ENCODE assay signal across 18 cellular contexts in the genomic region with DNA sequence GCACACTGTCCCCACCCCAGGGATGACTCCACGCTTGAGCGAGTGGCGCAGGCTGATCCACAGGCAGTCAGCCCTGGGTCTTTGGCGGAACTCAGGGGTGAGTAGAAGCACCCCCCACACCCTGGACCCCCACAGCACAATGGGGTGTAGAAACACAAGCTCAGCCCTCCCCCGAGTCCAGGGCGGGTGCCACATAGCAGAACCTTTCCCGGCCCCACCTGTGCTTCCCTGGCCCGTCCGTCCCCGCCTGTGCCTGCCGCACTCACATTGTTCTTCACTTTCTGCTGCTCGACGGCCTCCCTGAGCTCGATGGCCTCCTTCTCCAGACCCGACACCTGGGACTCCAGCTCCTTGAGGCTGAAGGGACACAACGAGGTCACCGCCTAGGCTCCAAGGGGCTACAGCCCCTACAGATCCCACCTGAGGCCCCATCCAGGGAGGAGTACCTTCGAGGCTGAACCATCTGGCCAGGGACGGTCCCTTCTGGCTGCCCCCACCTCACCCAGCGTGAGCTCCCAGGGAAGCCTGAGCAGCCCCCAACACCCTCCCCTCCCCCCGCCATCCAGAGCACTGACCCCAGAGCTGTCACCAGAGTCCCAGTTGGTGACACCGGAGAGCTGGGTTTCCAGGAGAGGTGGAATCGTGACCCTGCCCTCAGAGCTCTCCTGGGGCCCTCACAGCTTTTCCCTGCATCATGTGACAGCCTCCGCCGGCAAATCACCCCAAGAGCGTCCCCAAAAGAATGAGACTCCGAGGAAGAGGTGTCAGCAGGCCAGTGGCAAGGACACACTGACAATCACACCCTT. TPM values are rescaled to one million over a fixed set of nuclear protein-coding genes. Genes with fewer than 3 reads are reported as not detected.
DNase-seq lines count a peak whose midpoint lies in the region; ATAC-seq and TF ChIP-seq lines count a peak whose summit lies in the region.
"Had no signal": no experiment of that assay in that cellular context is flagged by ENCODE, and none has a peak within 500 bp of the region (broad histone marks: within the 10 kb centered on the region; RNA-seq: fewer than 3 reads in every experiment).

No MANE protein-coding gene starts in this region.

- no peaks in the 10 kb centered on the region for H3K27me3 ChIP-seq in body of pancreas
- H3K27me3 ChIP-seq in right lobe of liver = no peaks in the 10 kb centered on the region
- H3K27me3 ChIP-seq in suprapubic skin = no peaks in the 10 kb centered on the region
- H3K27me3 ChIP-seq: esophagus squamous epithelium, testis had no signal

- TF ChIP-seq POLR2A in body of pancreas (IDR thresholded peaks at IDR 0.05) (no peak), right lobe of liver (IDR thresholded peaks at IDR 0.05) (no peak), suprapubic skin (IDR thresholded peaks at IDR 0.05) (no peak)

- no peak for ATAC-seq in body of pancreas
- ATAC-seq in right lobe of liver = no peak
- ATAC-seq in HG03095 (IDR thresholded peaks at IDR 0.05; ENCODE audit: unreplicated experiment) = no peak

- H3K4me3 ChIP-seq in body of pancreas = no peak overlapping the region
- H3K4me3 ChIP-seq in right lobe of liver = no peak overlapping the region
- H3K4me3 ChIP-seq in suprapubic skin = no peak overlapping the region
- H3K4me3 ChIP-seq: esophagus squamous epithelium, GM23248, testis had no signal

- intact Hi-C loops in body of pancreas (cut with DNase I) (no loop called here), right lobe of liver (cut with DNase I) (loop anchor here in 1 of 2 donors (10.0 kb wide), 1 partner anchor 279 kb away; no protein-coding TSS in a partner anchor)

- H3K27ac ChIP-seq in body of pancreas = peak overlapping the region; percentile 49 to 79 (median 68)
- peak overlapping the region in 1 of 3 donors; percentile 81 for H3K27ac ChIP-seq in right lobe of liver
- H3K27ac ChIP-seq in suprapubic skin = peak overlapping the region; percentile 39
- H3K27ac ChIP-seq: GM23248, testis had no signal

- peaks cover 39% of the 10 kb centered on the region for H3K4me1 ChIP-seq in body of pancreas
- peaks cover 0 to 21% (median 4%) of the 10 kb centered on the region in 4 donors for H3K4me1 ChIP-seq in right lobe of liver
- H3K4me1 ChIP-seq in suprapubic skin = no peaks in the 10 kb centered on the region
- H3K4me1 ChIP-seq: esophagus squamous epithelium, testis had no signal

- peak; percentile 9 for DNase-seq in activated CD8-positive, alpha-beta memory T cell treated with anti-CD3 and anti-CD28 coated beads, Interleukin-2, amount 50 U/mL, for 4 hours
- DNase-seq in activated CD8-positive, alpha-beta memory T cell treated with anti-CD3 and anti-CD28 coated beads for 24 hours = no peak
- DNase-seq in body of pancreas = peak in 2 of 4 donors; percentile 13 to 21
- peak; percentile 22 to 40 (median 40) for DNase-seq in right lobe of liver
- DNase-seq in suprapubic skin (ENCODE audit: low spot score in 2 of 2) = peak in 1 of 2 donors; percentile 55
- DNase-seq in HuH-7.5 (ENCODE audit: low spot score) = no peak
- no peak for DNase-seq in NCI-H2227 (lab: John Stamatoyannopoulos, UW; ENCODE audit: unreplicated experiment)
- DNase-seq: activated CD4-positive, alpha-beta T cell treated with anti-CD3 and anti-CD28 coated beads, Interleukin-2, amount 50 U/mL, for 48 hours; activated T-cell treated with anti-CD3 and anti-CD28 coated beads, Interleukin-2, amount 50 U/mL, for 48 hours; C1 segment of cervical spinal cord; esophagus squamous epithelium; GM23248; immature natural killer cell; KG1; mesendoderm; NCI-H2107; testis had no signal

- WGBS in body of pancreas, 2 donors = 80 to 87% methylated on average over 17 to 21 of the region's 27 CpGs
- WGBS in right lobe of liver (ENCODE audit: insufficient coverage, low coverage, low lambda C conversion rate, missing lambda C conversion rate) = 85% methylated on average over 7 of the region's 27 CpGs
- 95% methylated on average over 22 of the region's 27 CpGs for WGBS in suprapubic skin

- no peak for TF ChIP-seq EP300 in suprapubic skin (IDR thresholded peaks at IDR 0.05)

- H3K36me3 ChIP-seq in body of pancreas (replicated peaks in 1 of 2; ENCODE audit: insufficient read depth in 1 of 2, low read depth in 2 of 2) = peaks cover 45 to 46% of the 10 kb centered on the region in 2 donors
- H3K36me3 ChIP-seq in right lobe of liver = peaks cover 4 to 92% (median 65%) of the 10 kb centered on the region in 4 donors
- peaks cover 95% of the 10 kb centered on the region for H3K36me3 ChIP-seq in suprapubic skin

- H3K9me3 ChIP-seq in body of pancreas = no peaks in the 10 kb centered on the region
- H3K9me3 ChIP-seq in right lobe of liver = no peaks in the 10 kb centered on the region
- H3K9me3 ChIP-seq in suprapubic skin = no peaks in the 10 kb centered on the region
- H3K9me3 ChIP-seq: esophagus squamous epithelium, testis had no signal

- TF ChIP-seq CTCF in body of pancreas (IDR thresholded peaks at IDR 0.05) (no peak), right lobe of liver (IDR thresholded peaks at IDR 0.05) (no peak), suprapubic skin (IDR thresholded peaks at IDR 0.05) (no peak)

RNA-seq across cellular contexts. Expression of gene DSTN, which starts 55.6 kb away (rescaled TPM):
- 100 to 1,000 TPM; 103 to 464 TPM for total RNA-seq in body of pancreas
- total RNA-seq in right lobe of liver = 10 to 100 TPM; 65.8 to 94.4 (median 86.9) TPM
- total RNA-seq in suprapubic skin = 100 to 1,000 TPM; 186 to 301 (median 258) TPM

RNA-seq across cellular contexts. Expression of gene RRBP1, which starts 56.6 kb away (rescaled TPM):
- total RNA-seq in body of pancreas (100 to 1,000 TPM; 313 to 511 TPM), right lobe of liver (100 to 1,000 TPM; 121 to 274 (median 193) TPM), suprapubic skin (10 to 100 TPM; 37.5 to 52.3 (median 41.3) TPM)

Comparison
In these comparisons a context has a peak if more than half of its experiments do, and no peak if none do; other contexts are left out.
1. DNase-seq: peak in activated CD8-positive, alpha-beta memory T cell treated with anti-CD3 and anti-CD28 coated beads, Interleukin-2, amount 50 U/mL, for 4 hours (single experiment) and right lobe of liver (3 of 3); none in activated CD8-positive, alpha-beta memory T cell treated with anti-CD3 and anti-CD28 coated beads for 24 hours (single experiment), HuH-7.5 (single experiment) and NCI-H2227 (single experiment).